In genomic region chr17:15589563-15590536, GRCh38 we compare ENCODE assay signal across 9 cellular contexts. TPM values are rescaled to one million over a fixed set of nuclear protein-coding genes. Genes with fewer than 3 reads are reported as not detected.
DNase-seq lines count a peak whose midpoint lies in the region; ATAC-seq lines count a peak whose summit lies in the region.
"Not testable (repeated sequence)": the region's sequence is repeated elsewhere in the genome, so short reads cannot be mapped to it uniquely, and the experiment has no call there.
"Had no signal": no experiment of that assay in that cellular context is flagged by ENCODE, and none has a peak within 500 bp of the region (broad histone marks: within the 10 kb centered on the region; RNA-seq: fewer than 3 reads in every experiment).

No MANE protein-coding gene starts in this region.

- peak in 2 of 3 donors; percentile 46 to 57 for DNase-seq in CD4-positive, CD25-positive, alpha-beta regulatory T cell
- peak; percentile 7 for DNase-seq in T-helper 22 cell (ENCODE audit: low read depth)
- peak; percentile 9 for DNase-seq in activated T-cell treated with anti-CD3 and anti-CD28 coated beads for 48 hours (ENCODE audit: low read depth)
- DNase-seq in central memory CD8-positive, alpha-beta T cell (ENCODE audit: low spot score in 2 of 2): peak in 1 of 2 donors; percentile 17
- peak; percentile 3 for DNase-seq in stimulated activated CD4-positive, alpha-beta T cell treated with anti-CD3 and anti-CD28 coated beads, Interleukin-4, amount 100 ng/mL, for 1 hour

- peak overlapping the region; percentile 55 for H3K27ac ChIP-seq in CD4-positive, CD25-positive, alpha-beta regulatory T cell (ENCODE audit: insufficient read depth, low read length, poor library complexity, severe bottlenecking)

- peaks cover 28% of the 10 kb centered on the region for H3K4me1 ChIP-seq in CD4-positive, CD25-positive, alpha-beta regulatory T cell (ENCODE audit: control insufficient read depth, insufficient read depth, low read length, poor library complexity, severe bottlenecking)

- ATAC-seq in CD4-positive, CD25-positive, alpha-beta regulatory T cell (ENCODE audit: low read depth in 2 of 2): peak; percentile 65 to 70
- ATAC-seq in GM18868 (IDR thresholded peaks at IDR 0.05; ENCODE audit: unreplicated experiment) (peak; percentile 63), GM21737 (IDR thresholded peaks at IDR 0.05; ENCODE audit: unreplicated experiment) (peak; percentile 58), HG03571 (IDR thresholded peaks at IDR 0.05; ENCODE audit: unreplicated experiment) (peak; percentile 53)
- peak; percentile 83 for ATAC-seq in central memory CD8-positive, alpha-beta T cell (replicated peaks; ENCODE audit: extremely low read depth, poor library complexity, severe bottlenecking)

- not testable (repeated sequence) for H3K36me3 ChIP-seq in CD4-positive, CD25-positive, alpha-beta regulatory T cell (ENCODE audit: control insufficient read depth, insufficient read depth, low read length)

- H3K4me1 Mint-ChIP-seq in CD4-positive, CD25-positive, alpha-beta regulatory T cell: peaks cover 9 to 62% (median 31%) of the 10 kb centered on the region in 4 donors
- H3K4me1 Mint-ChIP-seq in central memory CD8-positive, alpha-beta T cell: peaks cover 45% of the 10 kb centered on the region

- not testable (repeated sequence) for H3K9me3 Mint-ChIP-seq in CD4-positive, CD25-positive, alpha-beta regulatory T cell; central memory CD8-positive, alpha-beta T cell

- H3K36me3 Mint-ChIP-seq in CD4-positive, CD25-positive, alpha-beta regulatory T cell; central memory CD8-positive, alpha-beta T cell (ENCODE audit: insufficient read depth): not testable (repeated sequence)

- H3K27me3 ChIP-seq in CD4-positive, CD25-positive, alpha-beta regulatory T cell (ENCODE audit: control insufficient read depth, insufficient read depth, low read length): not testable (repeated sequence)

- peak overlapping the region in 2 of 3 donors; percentile 90 to 91 for H3K27ac Mint-ChIP-seq in CD4-positive, CD25-positive, alpha-beta regulatory T cell
- H3K27ac Mint-ChIP-seq in central memory CD8-positive, alpha-beta T cell (ENCODE audit: low read depth): peak overlapping the region; percentile 46

- not testable (repeated sequence) for H3K9me3 ChIP-seq in CD4-positive, CD25-positive, alpha-beta regulatory T cell (ENCODE audit: control insufficient read depth in 2 of 2, low read length in 2 of 2)

- H3K27me3 Mint-ChIP-seq in CD4-positive, CD25-positive, alpha-beta regulatory T cell; central memory CD8-positive, alpha-beta T cell: not testable (repeated sequence)

- peak overlapping the region; percentile 22 to 88 (median 80) for H3K4me3 Mint-ChIP-seq in CD4-positive, CD25-positive, alpha-beta regulatory T cell
- H3K4me3 Mint-ChIP-seq in central memory CD8-positive, alpha-beta T cell: peak overlapping the region; percentile 72

- peak overlapping the region; percentile 62 for H3K4me3 ChIP-seq in CD4-positive, CD25-positive, alpha-beta regulatory T cell (ENCODE audit: low read depth, low read length)

RNA-seq across cellular contexts. Expression of gene TVP23C, which starts 26.6 kb away (rescaled TPM):
- 48.9 TPM for total RNA-seq in CD4-positive, CD25-positive, alpha-beta regulatory T cell
- 1 to 10 TPM; 3.2 to 5.1 (median 4.1) TPM for polyA plus RNA-seq in CD4-positive, CD25-positive, alpha-beta regulatory T cell

RNA-seq across cellular contexts. Expression of gene FBXW10B, which starts 29.7 kb away (rescaled TPM):
- total RNA-seq in CD4-positive, CD25-positive, alpha-beta regulatory T cell: 8.2 TPM
- under 1 TPM in 3 of 4 donors, not detected in 1; 0.14 to 0.79 (median 0.41) TPM for polyA plus RNA-seq in CD4-positive, CD25-positive, alpha-beta regulatory T cell
- polyA plus RNA-seq: CD14-positive monocyte had no signal
